ENCODE assay signal across 9 cellular contexts in genomic region chr17:63478814-63479494, GRCh38. TPM values are rescaled to one million over a fixed set of nuclear protein-coding genes. Genes with fewer than 3 reads are reported as not detected.
DNase-seq lines count a peak whose midpoint lies in the region; ATAC-seq and TF ChIP-seq lines count a peak whose summit lies in the region.
"Had no signal": no experiment of that assay in that cellular context is flagged by ENCODE, and none has a peak within 500 bp of the region (broad histone marks: within the 10 kb centered on the region; RNA-seq: fewer than 3 reads in every experiment).

No MANE protein-coding gene starts in this region.

- peak overlapping the region; percentile 64 for H3K4me3 Mint-ChIP-seq in CD4-positive, alpha-beta T cell
- peak overlapping the region; percentile 78 for H3K4me3 Mint-ChIP-seq in type B pancreatic cell

- peak; percentile 81 for ATAC-seq in CD4-positive, alpha-beta T cell (ENCODE audit: poor library complexity)

- H3K27ac Mint-ChIP-seq in CD4-positive, alpha-beta T cell: no peak overlapping the region
- no peak overlapping the region for H3K27ac Mint-ChIP-seq in type B pancreatic cell

- peaks cover 14% of the 10 kb centered on the region for H3K4me1 Mint-ChIP-seq in CD4-positive, alpha-beta T cell (ENCODE audit: low read depth)
- no peaks in the 10 kb centered on the region for H3K4me1 Mint-ChIP-seq in type B pancreatic cell (ENCODE audit: unreplicated experiment)

- peaks cover 35% of the 10 kb centered on the region for H3K27me3 Mint-ChIP-seq in CD4-positive, alpha-beta T cell
- H3K27me3 Mint-ChIP-seq in type B pancreatic cell: peaks cover 48% of the 10 kb centered on the region

- peaks cover 10% of the 10 kb centered on the region for H3K27me3 ChIP-seq in CD4-positive, alpha-beta T cell (ENCODE audit: control insufficient read depth, insufficient read depth, low read length)

- TF ChIP-seq CTCF in CD4-positive, alpha-beta T cell (IDR thresholded peaks at IDR 0.05): peak; percentile 61
- TF ChIP-seq CTCF in GM20000 (IDR thresholded peaks at IDR 0.05; ENCODE audit: extremely low read depth, missing control alignments): peak; percentile 93
- TF ChIP-seq CTCF in type B pancreatic cell (conservative IDR thresholded peaks at IDR 0.05): peak; percentile 75

- peak; percentile 66 to 76 (median 70) for DNase-seq in CD4-positive, alpha-beta T cell
- DNase-seq in GM20000 (ENCODE audit: low spot score) (peak; percentile 94), Kasumi-1 (lab: John Stamatoyannopoulos, UW) (peak; percentile 91 to 95), SK-N-DZ (ENCODE audit: low spot score) (peak; percentile 86), glomerular visceral epithelial cell (ENCODE audit: extremely low spot score) (peak; percentile 81), posterior cingulate gyrus (peak in 9 of 10 donors; percentile 42 to 94 (median 62)), type B pancreatic cell (ENCODE audit: extremely low spot score, unreplicated experiment) (no peak)
- DNase-seq in activated naive CD4-positive, alpha-beta T cell treated with Interleukin-2 at 50 U/mL for 16 hours: peak; percentile 84

- no peaks in the 10 kb centered on the region for H3K36me3 Mint-ChIP-seq in CD4-positive, alpha-beta T cell (ENCODE audit: low read depth)
- no peaks in the 10 kb centered on the region for H3K36me3 Mint-ChIP-seq in type B pancreatic cell

- POLR2A ChIA-PET in CD4-positive, alpha-beta T cell (lab: Charles Lee): interaction anchor here (1.0 to 3.3 kb wide), 4 partner anchors 31 to 51 kb away, joined by 3 to 31 read pairs (median 7); no protein-coding TSS in a partner anchor

- H3K27ac ChIP-seq in CD4-positive, alpha-beta T cell (ENCODE audit: low read depth, low read length): no peak overlapping the region

- CTCF ChIA-PET in CD4-positive, alpha-beta T cell (lab: Charles Lee): interaction anchor here (0.8 to 4.4 kb wide), 15 partner anchors 11 to 231 kb away, joined by 3 to 70 read pairs (median 4); partner anchors contain the start of genes CYB561 and MAP3K3

- intact Hi-C loops in CD4-positive, alpha-beta T cell (cut with DNase I, micrococcal nuclease): loop anchor here (1.0 to 5.0 kb wide), 4 partner anchors 37 to 134 kb away; no protein-coding TSS in a partner anchor
- intact Hi-C loops in posterior cingulate gyrus (cut with DNase I): loop anchor here (1.0 kb wide), 1 partner anchor 54 kb away; no protein-coding TSS in a partner anchor

- no peaks in the 10 kb centered on the region for H3K9me3 ChIP-seq in CD4-positive, alpha-beta T cell (ENCODE audit: control insufficient read depth, low read length)

- no peaks in the 10 kb centered on the region for H3K9me3 Mint-ChIP-seq in CD4-positive, alpha-beta T cell
- no peaks in the 10 kb centered on the region for H3K9me3 Mint-ChIP-seq in type B pancreatic cell

RNA-seq across cellular contexts. Expression of gene ACE, which starts 2.1 kb away (rescaled TPM):
- 10 to 100 TPM in 1 of 2 experiments, 1 to 10 TPM in 1; 7.4 to 10.2 TPM for total RNA-seq in CD4-positive, alpha-beta T cell
- polyA plus RNA-seq in SK-N-DZ (2014; cell fraction: cytosol; rRNA removed): 5.6 and 6.7 TPM in 2 replicates
- 12.7 and 13.9 TPM in 2 replicates for polyA plus RNA-seq in SK-N-DZ (2014; cell fraction: nucleus; rRNA removed)
- total RNA-seq in type B pancreatic cell (ENCODE audit: low replicate concordance): 3.6 and 9.1 TPM in 2 replicates

RNA-seq across cellular contexts. Expression of gene CYB561, which starts 32.8 kb away (rescaled TPM):
- total RNA-seq in CD4-positive, alpha-beta T cell: 10 to 100 TPM; 17.4 to 18.1 TPM
- polyA plus RNA-seq in SK-N-DZ (2014; cell fraction: cytosol; rRNA removed): 6.6 and 14.1 TPM in 2 replicates
- polyA plus RNA-seq in SK-N-DZ (2014; cell fraction: nucleus; rRNA removed): 15.1 and 15.3 TPM in 2 replicates
- total RNA-seq in type B pancreatic cell (ENCODE audit: low replicate concordance): 34.5 and 85.1 TPM in 2 replicates

RNA-seq across cellular contexts. Expression of gene KCNH6, which starts 44.2 kb away (rescaled TPM):
- not detected for total RNA-seq in CD4-positive, alpha-beta T cell
- polyA plus RNA-seq in SK-N-DZ (2014; cell fraction: cytosol; rRNA removed): 0.10 TPM in 1 of 2 replicates, not detected in the other
- polyA plus RNA-seq in SK-N-DZ (2014; cell fraction: nucleus; rRNA removed): 0.06 TPM in 1 of 2 replicates, not detected in the other
- 4.4 and 9.0 TPM in 2 replicates for total RNA-seq in type B pancreatic cell (ENCODE audit: low replicate concordance)
- total RNA-seq: T-helper 2 cell treated with Interferon-gamma antibody and Interleukin-4, amounts not matched to agents 100 ng/mL and 5 ng/mL, for 36 hours had no signal
